1 cellular context compared by ENCODE assay signal in the genomic region with DNA sequence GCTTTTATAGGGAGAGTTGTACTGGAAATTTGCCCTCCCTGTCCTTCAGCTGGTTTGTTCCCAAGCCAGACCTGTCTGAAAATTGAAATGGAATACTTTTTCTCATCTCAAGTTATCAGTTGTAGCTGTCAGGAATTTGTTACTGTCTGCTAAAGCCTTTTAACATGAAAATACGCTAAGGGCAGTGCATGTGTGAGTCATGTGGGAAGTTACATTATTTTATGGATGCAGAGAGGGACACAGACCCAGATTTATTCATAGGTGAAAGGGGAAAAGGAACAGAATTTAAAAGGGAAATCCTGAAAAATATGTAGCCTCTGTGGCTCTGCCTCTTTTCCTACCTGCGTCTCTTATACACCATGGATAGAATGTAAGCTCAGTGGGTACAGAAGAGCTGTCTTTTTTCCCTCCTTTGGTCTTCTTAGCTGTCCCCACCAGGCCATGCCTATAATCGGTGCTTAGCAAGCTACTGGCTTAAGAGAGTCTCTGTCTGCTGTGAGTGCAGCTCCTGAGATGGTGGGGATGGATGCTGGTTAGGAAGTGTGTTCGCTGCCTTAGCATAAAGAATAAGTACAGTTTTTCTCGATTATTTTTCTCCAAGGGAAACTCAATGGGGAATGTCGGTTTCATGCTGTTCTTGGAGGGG.
A peak's percentile ranks its signal among the peaks of the same experiment; 100 is the strongest.
TF ChIP-seq lines count a peak whose summit lies in the region.

No MANE protein-coding gene starts in this region.

TF ChIP-seq in SK-N-SH, 30 proteins besides CTCF, POLR2A, EP300 and RAD21 (continued from another document):
- peak; percentile 65 for TF ChIP-seq MXI1 (IDR thresholded peaks at IDR 0.05; ENCODE audit: low read depth, low read length)
- TF ChIP-seq, protein P1, sequence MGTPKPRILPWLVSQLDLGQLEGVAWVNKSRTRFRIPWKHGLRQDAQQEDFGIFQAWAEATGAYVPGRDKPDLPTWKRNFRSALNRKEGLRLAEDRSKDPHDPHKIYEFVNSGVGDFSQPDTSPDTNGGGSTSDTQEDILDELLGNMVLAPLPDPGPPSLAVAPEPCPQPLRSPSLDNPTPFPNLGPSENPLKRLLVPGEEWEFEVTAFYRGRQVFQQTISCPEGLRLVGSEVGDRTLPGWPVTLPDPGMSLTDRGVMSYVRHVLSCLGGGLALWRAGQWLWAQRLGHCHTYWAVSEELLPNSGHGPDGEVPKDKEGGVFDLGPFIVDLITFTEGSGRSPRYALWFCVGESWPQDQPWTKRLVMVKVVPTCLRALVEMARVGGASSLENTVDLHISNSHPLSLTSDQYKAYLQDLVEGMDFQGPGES (IDR thresholded peaks at IDR 0.05; ENCODE audit: low read depth, low read length): no peak
- no peak for TF ChIP-seq NRF1 (IDR thresholded peaks at IDR 0.05; ENCODE audit: low read depth, low read length)
- TF ChIP-seq REST (IDR thresholded peaks at IDR 0.05; ENCODE audit: low read depth, low read length): no peak
- TF ChIP-seq FOXJ3 (CRISPR knock-in tag; IDR thresholded peaks at IDR 0.05): no peak
- TF ChIP-seq TAF1 (IDR thresholded peaks at IDR 0.05; ENCODE audit: borderline replicate concordance, low read depth, low read length): no peak
- peak; percentile 34; the same call in 1 of the 2 replicates for TF ChIP-seq NFIC (IDR thresholded peaks at IDR 0.05; ENCODE audit: borderline replicate concordance)
- TF ChIP-seq JUND (IDR thresholded peaks at IDR 0.05): peak; percentile 48
- TF ChIP-seq, protein P2, sequence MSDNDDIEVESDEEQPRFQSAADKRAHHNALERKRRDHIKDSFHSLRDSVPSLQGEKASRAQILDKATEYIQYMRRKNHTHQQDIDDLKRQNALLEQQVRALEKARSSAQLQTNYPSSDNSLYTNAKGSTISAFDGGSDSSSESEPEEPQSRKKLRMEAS (IDR thresholded peaks at IDR 0.05; ENCODE audit: low read depth): no peak
- no peak for TF ChIP-seq CHD2 (IDR thresholded peaks at IDR 0.05; ENCODE audit: low read length, partially characterized antibody)
- TF ChIP-seq FOSL2 (IDR thresholded peaks at IDR 0.05; ENCODE audit: borderline replicate concordance, low read depth): peak; percentile 59; the same call in 1 of the 2 replicates
- TF ChIP-seq USF1 (IDR thresholded peaks at IDR 0.05; ENCODE audit: borderline replicate concordance, low read depth): 0 out of 2 replicates have a peak, but pooled peaks have one; percentile 6
- no peak for TF ChIP-seq YY1 (IDR thresholded peaks at IDR 0.05; ENCODE audit: low read depth)
- TF ChIP-seq ELF1 (IDR thresholded peaks at IDR 0.05): no peak
- no peak for TF ChIP-seq ZBTB33 (IDR thresholded peaks at IDR 0.05; ENCODE audit: borderline replicate concordance, low read depth)
- TF ChIP-seq TCF12 (IDR thresholded peaks at IDR 0.05): peak; percentile 55
- 0 out of 2 replicates have a peak, but pooled peaks have one; percentile 34 for TF ChIP-seq GATA2 (CRISPR knock-in tag; IDR thresholded peaks at IDR 0.05)
- TF ChIP-seq POLR2AphosphoS5 (IDR thresholded peaks at IDR 0.05; ENCODE audit: low read depth, low read length): no peak; the same call in 1 of the 2 replicates
